13 cellular contexts compared by ENCODE assay signal in the genomic region with DNA sequence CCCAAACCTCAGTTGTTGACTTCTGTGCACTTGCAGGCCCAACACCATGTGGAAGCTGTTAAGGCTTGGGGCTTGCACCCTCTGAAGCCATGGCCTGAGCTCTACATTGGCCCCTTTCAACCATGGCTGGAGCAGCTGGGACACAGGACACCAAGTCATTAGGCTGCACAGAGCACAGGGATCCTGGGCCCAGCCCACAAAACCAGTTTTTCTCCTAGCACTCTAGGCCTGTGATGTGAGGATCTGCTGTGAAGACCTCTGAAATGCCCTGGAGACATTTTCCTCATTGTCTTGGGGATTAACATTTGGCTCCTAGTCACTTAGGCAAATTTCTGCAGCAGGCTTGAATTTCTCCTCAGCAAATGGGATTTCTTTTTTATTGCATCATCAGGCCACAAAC.
"Had no signal": no experiment of that assay in that cellular context is flagged by ENCODE, and none has a peak within 500 bp of the region (broad histone marks: within the 10 kb centered on the region; RNA-seq: fewer than 3 reads in every experiment).

No MANE protein-coding gene starts in this region.

- H3K9ac ChIP-seq: neural progenitor cell had no signal

- H3K27me3 ChIP-seq: heart left ventricle, neural progenitor cell, ovary had no signal

- DNase-seq: dermis blood vessel endothelial cell; heart left ventricle; hippocampal formation; mammary epithelial cell; natural killer cell; nucleus accumbens; ovary; right cardiac atrium; stimulated activated CD4-positive, alpha-beta T cell treated with anti-CD3 and anti-CD28 coated beads, Interleukin-2, amount 100 ng/mL, for 48 hours; stimulated activated naive CD4-positive, alpha-beta T cell treated with Interleukin-2 at 50 U/mL for 16 hours; trophoblast cell had no signal

- H3K4me3 ChIP-seq: heart left ventricle, neural progenitor cell, ovary, smooth muscle cell had no signal

- H3K27ac ChIP-seq: heart left ventricle, neural progenitor cell, ovary had no signal

- H3K36me3 ChIP-seq: heart left ventricle, neural progenitor cell, ovary had no signal

- H3K36me3 Mint-ChIP-seq: neural progenitor cell had no signal

- H2AFZ ChIP-seq: neural progenitor cell had no signal

- H3K27ac Mint-ChIP-seq: natural killer cell, neural progenitor cell had no signal

- H3K4me1 ChIP-seq: heart left ventricle, neural progenitor cell had no signal

- H3K4me1 Mint-ChIP-seq: natural killer cell, neural progenitor cell had no signal

- H3K4me3 Mint-ChIP-seq: natural killer cell, neural progenitor cell had no signal

- H3K4me2 ChIP-seq: neural progenitor cell, smooth muscle cell had no signal
